1 cellular context compared by ENCODE assay signal in genomic region chr16:31461201-31461920, GRCh38.
TF ChIP-seq lines count a peak whose summit lies in the region.

No MANE protein-coding gene starts in this region.

TF ChIP-seq in endothelial cell of umbilical vein, 7 proteins besides CTCF, POLR2A, EP300 and RAD21:
- no peak for TF ChIP-seq FOS (IDR thresholded peaks at IDR 0.05; ENCODE audit: borderline replicate concordance, insufficient read depth, low read length)
- TF ChIP-seq EZH2 (IDR thresholded peaks at IDR 0.05; ENCODE audit: borderline replicate concordance, low read depth, low read length, severe bottlenecking) = no peak
- no peak for TF ChIP-seq MYC (IDR thresholded peaks at IDR 0.05; ENCODE audit: low read depth, low read length)
- TF ChIP-seq GATA2 (IDR thresholded peaks at IDR 0.05; ENCODE audit: insufficient read depth, insufficient read length, low read depth, low read length) = no peak
- TF ChIP-seq JUN (IDR thresholded peaks at IDR 0.05; ENCODE audit: borderline replicate concordance, insufficient read depth, insufficient read length, low read depth) = no peak
- no peak for TF ChIP-seq POLR2AphosphoS5 (IDR thresholded peaks at IDR 0.05; ENCODE audit: insufficient read depth, low read depth, low read length)
- no peak for TF ChIP-seq MAX (IDR thresholded peaks at IDR 0.05; ENCODE audit: insufficient read depth, insufficient read length)
